In genomic region chr14:105020815-105021655, GRCh38 we compare ENCODE assay signal across 9 cellular contexts. TPM values are rescaled to one million over a fixed set of nuclear protein-coding genes. Genes with fewer than 3 reads are reported as not detected.
DNase-seq lines count a peak whose midpoint lies in the region; ATAC-seq, FAIRE-seq and TF ChIP-seq lines count a peak whose summit lies in the region.
"Had no signal": no experiment of that assay in that cellular context is flagged by ENCODE, and none has a peak within 500 bp of the region (broad histone marks: within the 10 kb centered on the region; RNA-seq: fewer than 3 reads in every experiment).

CDCA4 (minus strand) TSS chr14:105021083; CDS start chr14:105011929, 9,154 bp downstream.

- intact Hi-C loops in HepG2 (cut with micrococcal nuclease; ENCODE audit: unreplicated experiment) = loop anchor here (2.0 to 5.0 kb wide), 2 partner anchors 24 to 44 kb away; partner anchors contain the start of gene AHNAK2

- DNase-seq in NCI-H526 treated with DMSO at 0.1 percent for 48 hours (lab: John Stamatoyannopoulos, UW) (peak; percentile 92), dedifferentiated amniotic fluid mesenchymal stem cell (ENCODE audit: extremely low spot score) (peak; percentile 96), HepG2 (ENCODE audit: low spot score) (peak; percentile 88)
- peak; percentile 97 for DNase-seq in activated CD4-positive, alpha-beta T cell treated with anti-CD3 and anti-CD28 coated beads, Interleukin-2, amount 50 U/mL, for 1 hour
- peak; percentile 98 for DNase-seq in stimulated activated CD4-positive, alpha-beta T cell treated with anti-CD3 and anti-CD28 coated beads, Interleukin-4, amount 100 ng/mL, for 1 hour

- no peaks in the 10 kb centered on the region for H3K27me3 ChIP-seq in BLaER1 treated with 17β-estradiol and CSF1 and Interleukin-3, amounts not matched to agents 10 nM and 100 nM
- no peaks in the 10 kb centered on the region; a peak in 1 of 5 replicates for H3K27me3 ChIP-seq in HepG2 (ENCODE audit: control insufficient read depth in 1 of 2, insufficient read depth in 2 of 2, low read length in 2 of 2)

- peak within 1 kb of the TSS; percentile 87 to 97 (median 94) for H3K4me3 ChIP-seq in BLaER1 treated with 17β-estradiol and CSF1 and Interleukin-3, amounts not matched to agents 10 nM and 100 nM
- H3K4me3 ChIP-seq in HepG2 (replicated peaks in 1 of 3; ENCODE audit: insufficient read depth in 1 of 3, low read depth in 2 of 3, low read length in 3 of 3) = peak within 1 kb of the TSS; percentile 69 to 86 (median 81)

- peak; percentile 51; the same call in 1 of the 2 replicates for TF ChIP-seq RAD21 in HepG2 (CRISPR knock-in tag; IDR thresholded peaks at IDR 0.05)

- peaks cover 0 to 39% (median 27%) of the 10 kb centered on the region in 11 experiments; a peak in 11 of 22 replicates for H3K36me3 ChIP-seq in BLaER1 treated with 17β-estradiol and CSF1 and Interleukin-3, amounts not matched to agents 10 nM and 100 nM
- peaks cover 0 to 3% of the 10 kb centered on the region in 2 experiments; a peak in 2 of 5 replicates for H3K36me3 ChIP-seq in HepG2 (replicated peaks in 1 of 2; ENCODE audit: control insufficient read depth in 1 of 2, insufficient read depth in 2 of 2, low read length in 2 of 2)

- ATAC-seq in GM19351 (IDR thresholded peaks at IDR 0.05; ENCODE audit: unreplicated experiment) (peak; percentile 70), HG03520 (IDR thresholded peaks at IDR 0.05; ENCODE audit: unreplicated experiment) (peak; percentile 68), HepG2 (peak; percentile 91)

- H2AFZ ChIP-seq in HepG2 (ENCODE audit: low read length) = peak within 1 kb of the TSS; percentile 48

- under 1% methylated on average over 30 of the region's 115 CpGs for WGBS in HepG2 (ENCODE audit: low lambda C conversion rate)

- no TSS peak for BruUV-seq in HepG2 (replicated peaks; lab: Mats Ljungman, UMichigan)

- peak within 1 kb of the TSS; percentile 92 to 99 (median 98) for H3K4me2 ChIP-seq in BLaER1 treated with 17β-estradiol and CSF1 and Interleukin-3, amounts not matched to agents 10 nM and 100 nM
- H3K4me2 ChIP-seq in HepG2 (ENCODE audit: low read depth, low read length) = peak within 1 kb of the TSS; percentile 98

- no peak for TF ChIP-seq EP300 in HepG2 (IDR thresholded peaks at IDR 0.05; ENCODE audit: low read depth in 2 of 2, low read length in 2 of 2)
- TF ChIP-seq EP300 in HepG2 (CRISPR knock-in tag; IDR thresholded peaks at IDR 0.05; ENCODE audit: borderline replicate concordance) = no peak

- in situ Hi-C loops in HepG2 (cut with HindIII; ENCODE audit: extremely low pct_ligation_motif_present, low pct_unique_long_range_greater_than_20kb) = no loop called here

- POLR2A ChIA-PET in HepG2 (lab: Yijun Ruan, JAX) = interaction anchor here (0.6 to 3.6 kb wide), 10 partner anchors 18 to 355 kb away, joined by 3 to 18 read pairs (median 5); partner anchors contain the start of genes CLBA1, SIVA1 and ZBTB42

- peaks cover 15 to 48% (median 46%) of the 10 kb centered on the region in 11 experiments; a peak in 21 of 22 replicates for H4K20me1 ChIP-seq in BLaER1 treated with 17β-estradiol and CSF1 and Interleukin-3, amounts not matched to agents 10 nM and 100 nM
- H4K20me1 ChIP-seq in HepG2 (ENCODE audit: insufficient read depth, low read length) = peaks cover 14% of the 10 kb centered on the region

- H3K9me3 ChIP-seq in BLaER1 treated with 17β-estradiol and CSF1 and Interleukin-3, amounts not matched to agents 10 nM and 100 nM (replicated peaks in 1 of 11) = no peaks in the 10 kb centered on the region
- no peaks in the 10 kb centered on the region for H3K9me3 ChIP-seq in HepG2 (ENCODE audit: low read length)

- FAIRE-seq in HepG2 (lab: Jason Lieb, UNC) = no peak
- FAIRE-seq: islet of Langerhans had no signal

- peak within 1 kb of the TSS; percentile 54 to 99 (median 99) for H3K27ac ChIP-seq in BLaER1 treated with 17β-estradiol and CSF1 and Interleukin-3, amounts not matched to agents 10 nM and 100 nM
- peak within 1 kb of the TSS; percentile 74 for H3K27ac ChIP-seq in HepG2 (ENCODE audit: extremely low read length, insufficient read depth, low read length)

- CTCF ChIA-PET in HepG2 (lab: Yijun Ruan, JAX; ENCODE audit: low intra/inter-chr PET ratio, low total read pairs) = interaction anchor here (3.6 kb wide), 1 partner anchor 24 kb away, joined by 20 read pairs; no protein-coding TSS in a partner anchor

- H3K79me2 ChIP-seq in HepG2 (ENCODE audit: insufficient read depth, low read length) = peaks cover 48% of the 10 kb centered on the region

- no peak; the same call in 1 of the 2 replicates for TF ChIP-seq CTCF in HepG2 (CRISPR knock-in tag; IDR thresholded peaks at IDR 0.05)

- H3K9ac ChIP-seq in BLaER1 treated with 17β-estradiol and CSF1 and Interleukin-3, amounts not matched to agents 10 nM and 100 nM = peak within 1 kb of the TSS; percentile 87 to 100 (median 98)
- peak within 1 kb of the TSS; percentile 87 for H3K9ac ChIP-seq in HepG2 (ENCODE audit: insufficient read depth, low read depth, low read length)

- H3K4me1 ChIP-seq in BLaER1 treated with 17β-estradiol and CSF1 and Interleukin-3, amounts not matched to agents 10 nM and 100 nM = peaks cover 81 to 85% (median 84%) of the 10 kb centered on the region in 10 experiments
- H3K4me1 ChIP-seq in HepG2 (ENCODE audit: insufficient read depth, low read length) = peaks cover 62% of the 10 kb centered on the region

- TF ChIP-seq POLR2A in HepG2 (IDR thresholded peaks at IDR 0.05; ENCODE audit: insufficient read depth in 1 of 2, low read depth in 2 of 2, low read length in 2 of 2) = peak; percentile 63 to 74; a peak in 3 of 4 replicates

TF ChIP-seq in HepG2, 621 proteins besides CTCF, POLR2A, EP300 and RAD21 (continues in another document):
- TF ChIP-seq ETS1 (CRISPR knock-in tag; IDR thresholded peaks at IDR 0.05) (no peak; the same call in 1 of the 2 replicates), JARID2 (CRISPR knock-in tag; IDR thresholded peaks at IDR 0.05; ENCODE audit: insufficient replicate concordance) (no peak), SNAPC2 (CRISPR knock-in tag; IDR thresholded peaks at IDR 0.05) (no peak), HOXA9 (CRISPR knock-in tag; IDR thresholded peaks at IDR 0.05; ENCODE audit: borderline replicate concordance) (no peak), PHF5A (CRISPR knock-in tag; IDR thresholded peaks at IDR 0.05; ENCODE audit: low read depth, unreplicated experiment) (no peak), SUZ12 (IDR thresholded peaks at IDR 0.05; ENCODE audit: low read depth, low read length) (peak; percentile 33; the same call in 1 of the 2 replicates), ZNF160 (CRISPR knock-in tag; IDR thresholded peaks at IDR 0.05) (no peak; the same call in 1 of the 2 replicates), FOXK2 (IDR thresholded peaks at IDR 0.05) (no peak), GZF1 (CRISPR knock-in tag; IDR thresholded peaks at IDR 0.05) (no peak), ZNF670 (CRISPR knock-in tag; IDR thresholded peaks at IDR 0.05; ENCODE audit: borderline replicate concordance) (no peak), ZNF788 (CRISPR knock-in tag; IDR thresholded peaks at IDR 0.05; ENCODE audit: borderline replicate concordance) (0 out of 2 replicates have a peak, but pooled peaks have one; percentile 29)

RNA-seq across cellular contexts. Expression of gene CDCA4, which starts in this region (rescaled TPM):
- 42.1 and 43.1 TPM in 2 replicates for total RNA-seq in HepG2 (2016; rRNA removed; fragmentation: Illumina TruSeq; extraction: Trizol)
- total RNA-seq in HepG2 (2016; cell fraction: cytosol; rRNA removed; fragmentation: Illumina TruSeq; extraction: Trizol; ENCODE audit: low read depth) = 9.0 and 12.4 TPM in 2 replicates
- total RNA-seq in HepG2 (2016; cell fraction: insoluble cytoplasmic fraction; rRNA removed; fragmentation: Illumina TruSeq; extraction: Trizol) = 41.3 and 41.8 TPM in 2 replicates
- total RNA-seq in HepG2 (2016; cell fraction: membrane; rRNA removed; fragmentation: Illumina TruSeq; extraction: Trizol) = 34.3 and 35.7 TPM in 2 replicates
- total RNA-seq in HepG2 (2016; cell fraction: nucleus; rRNA removed; fragmentation: Illumina TruSeq; extraction: Trizol) = 19.4 and 21.5 TPM in 2 replicates
- polyA plus RNA-seq in HepG2 (2011; rRNA removed) = 17.7 and 19.7 TPM in 2 replicates
- 13.7 and 20.7 TPM in 2 replicates for polyA plus RNA-seq in HepG2 (2011; cell fraction: cytosol; rRNA removed)
- 8.9 and 10.9 TPM in 2 replicates for polyA plus RNA-seq in HepG2 (2011; cell fraction: nucleus; rRNA removed)
- polyA plus RNA-seq in HepG2 (2012) = 11.9 and 18.4 TPM in 2 replicates
- polyA plus RNA-seq in HepG2 (2016; cell fraction: cytosol; fragmentation: Illumina TruSeq; extraction: Trizol; ENCODE audit: low read depth) = 7.6 and 8.1 TPM in 2 replicates
- 44.8 and 50.0 TPM in 2 replicates for polyA plus RNA-seq in HepG2 (2016; cell fraction: insoluble cytoplasmic fraction; fragmentation: Illumina TruSeq; extraction: Trizol; ENCODE audit: low read depth)
- 24.5 and 25.1 TPM in 2 replicates for polyA plus RNA-seq in HepG2 (2016; cell fraction: membrane; fragmentation: Illumina TruSeq; extraction: Trizol; ENCODE audit: low read depth)
- 33.7 and 34.8 TPM in 2 replicates for polyA plus RNA-seq in HepG2 (2016; cell fraction: nucleus; fragmentation: Illumina TruSeq; extraction: Trizol; ENCODE audit: insufficient read depth, low read depth)
- polyA minus RNA-seq in HepG2 (2011; rRNA and poly(A)+ RNA removed; ENCODE audit: low replicate concordance) = 30.0 and 31.4 TPM in 2 replicates
- polyA minus RNA-seq in HepG2 (2011; cell fraction: cytosol; rRNA and poly(A)+ RNA removed) = 11.2 and 15.5 TPM in 2 replicates
- 6.6 and 8.0 TPM in 2 replicates for polyA minus RNA-seq in HepG2 (2011; cell fraction: nucleus; rRNA and poly(A)+ RNA removed)

Comparison
In these comparisons a context has a peak if more than half of its experiments do, and no peak if none do; other contexts are left out.
1. Peak in every context shown above with its lines: DNase-seq, ATAC-seq, H3K4me3 ChIP-seq and H3K27ac ChIP-seq.